In the genomic region with DNA sequence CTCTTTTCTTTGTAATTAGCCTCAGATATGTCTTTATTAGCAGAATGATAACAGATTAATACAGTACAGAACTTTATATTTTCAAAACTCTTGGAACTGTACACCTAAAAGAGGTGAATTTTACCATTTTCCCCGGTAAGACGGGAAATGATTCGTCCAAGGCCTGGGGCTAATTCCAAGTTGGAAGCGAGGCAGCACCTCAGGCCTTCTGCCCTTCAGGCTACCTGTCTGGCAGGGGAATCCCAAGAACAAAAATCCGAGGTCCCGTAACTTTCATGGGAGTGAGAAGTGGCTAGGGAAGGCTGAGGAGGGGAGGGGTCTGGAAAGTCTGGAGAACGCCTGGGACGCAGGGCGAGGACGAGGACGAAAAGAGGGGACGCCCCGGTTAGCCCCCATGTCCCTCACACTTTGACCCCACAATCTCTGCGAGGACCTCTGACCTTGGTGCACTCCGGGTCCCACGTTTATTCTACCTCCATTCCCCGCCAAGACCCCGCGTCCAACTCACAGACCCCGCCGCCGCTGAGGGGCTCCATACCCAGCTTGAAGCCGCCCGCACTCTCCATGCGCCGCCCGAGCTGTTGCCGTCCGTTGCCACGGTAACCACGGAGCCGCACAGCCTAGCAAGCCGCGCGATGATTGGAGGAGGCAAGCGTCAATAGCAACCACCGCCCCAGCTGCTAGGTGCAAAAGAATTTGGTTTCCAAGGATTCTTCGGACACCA, we compare ENCODE assay signal across 1 cellular context.
TF ChIP-seq lines count a peak whose summit lies in the region.

TSS of gene HYDIN (minus strand) at position 601 of the 724 bp plus-strand sequence. CDS start 43,827 bp downstream, outside the sequence.

TF ChIP-seq in H1, 55 proteins besides CTCF, POLR2A, EP300 and RAD21:
- TF ChIP-seq PHF8 (conservative IDR thresholded peaks at IDR 0.05; ENCODE audit: low read depth, low read length) (0 out of 2 replicates have a peak, but pooled peaks have one; percentile 30), SIRT6 (IDR thresholded peaks at IDR 0.05; ENCODE audit: low read length) (no peak), POLR2AphosphoS5 (IDR thresholded peaks at IDR 0.05; ENCODE audit: low read depth, low read length) (no peak), NRF1 (IDR thresholded peaks at IDR 0.05; ENCODE audit: low read depth, low read length) (no peak), MAX (IDR thresholded peaks at IDR 0.05) (peak; percentile 88), SAP30 (IDR thresholded peaks at IDR 0.05; ENCODE audit: insufficient read depth, insufficient replicate concordance, low read length) (peak; percentile 54), SP1 (IDR thresholded peaks at IDR 0.05; ENCODE audit: low read depth, low read length) (peak; percentile 93), BACH1 (IDR thresholded peaks at IDR 0.05; ENCODE audit: low read length) (no peak), E2F6 (IDR thresholded peaks at IDR 0.05) (peak; percentile 65), RXRA (IDR thresholded peaks at IDR 0.05; ENCODE audit: insufficient read depth, low read depth, low read length) (no peak), TAF1 (IDR thresholded peaks at IDR 0.05; ENCODE audit: low read depth, low read length) (no peak), TCF12 (IDR thresholded peaks at IDR 0.05; ENCODE audit: low read depth, low read length) (no peak), CBX8 (IDR thresholded peaks at IDR 0.05; ENCODE audit: borderline replicate concordance, low read depth, low read length) (no peak), KDM1A (IDR thresholded peaks at IDR 0.05; ENCODE audit: borderline replicate concordance, low read length) (no peak), RFX5 (IDR thresholded peaks at IDR 0.05; ENCODE audit: borderline replicate concordance, low read depth, low read length) (peak; percentile 62; the same call in 1 of the 2 replicates), TBP (IDR thresholded peaks at IDR 0.05; ENCODE audit: low read depth, low read length) (no peak), CTBP2 (IDR thresholded peaks at IDR 0.05; ENCODE audit: borderline replicate concordance, insufficient read depth, insufficient read length, low read length) (no peak), HDAC6 (IDR thresholded peaks at IDR 0.05; ENCODE audit: low read depth, low read length) (no peak), SIN3A (conservative IDR thresholded peaks at IDR 0.05 in 1 of 2, IDR thresholded peaks at IDR 0.05 in 1 of 2; ENCODE audit: low read depth in 1 of 2, low read length in 2 of 2) (peak; percentile 90 to 99; a peak in 3 of 4 replicates), ZNF274 (IDR thresholded peaks at IDR 0.05; ENCODE audit: borderline replicate concordance, extremely low read depth, low read length) (no peak), GABPA (IDR thresholded peaks at IDR 0.05; ENCODE audit: borderline replicate concordance, insufficient read depth, low read length) (no peak), CEBPB (IDR thresholded peaks at IDR 0.05; ENCODE audit: low read depth, low read length) (no peak), EZH2 (IDR thresholded peaks at IDR 0.05; ENCODE audit: low read depth, low read length, severe bottlenecking) (no peak), TEAD4 (IDR thresholded peaks at IDR 0.05; ENCODE audit: low read depth, low read length) (peak; percentile 29), BCL11A (IDR thresholded peaks at IDR 0.05; ENCODE audit: low read depth in 2 of 2, low read length in 2 of 2) (no peak), KDM4A (IDR thresholded peaks at IDR 0.05; ENCODE audit: low read depth, low read length, severe bottlenecking) (peak; percentile 91), RNF2 (IDR thresholded peaks at IDR 0.05; ENCODE audit: borderline replicate concordance, low read depth, low read length, missing control alignments, poor library complexity, severe bottlenecking) (no peak), YY1 (IDR thresholded peaks at IDR 0.05; ENCODE audit: low read depth, low read length) (0 out of 2 replicates have a peak, but pooled peaks have one; percentile 7), JUN (IDR thresholded peaks at IDR 0.05; ENCODE audit: low read depth, low read length) (no peak), KDM5A (IDR thresholded peaks at IDR 0.05; ENCODE audit: low read length) (no peak), HDAC2 (IDR thresholded peaks at IDR 0.05; ENCODE audit: borderline replicate concordance in 1 of 2, low read depth in 2 of 2, low read length in 2 of 2) (peak in 1 of 2 experiments; percentile 83; a peak in 2 of 4 replicates), POU5F1 (IDR thresholded peaks at IDR 0.05; ENCODE audit: low read depth, low read length) (no peak), ASH2L (IDR thresholded peaks at IDR 0.05; ENCODE audit: low read length) (peak; percentile 66), CHD2 (IDR thresholded peaks at IDR 0.05; ENCODE audit: low read length) (peak; percentile 85), RBBP5 (IDR thresholded peaks at IDR 0.05; ENCODE audit: borderline replicate concordance, low read depth, low read length) (peak; percentile 84; the same call in 1 of the 2 replicates), JUND (IDR thresholded peaks at IDR 0.05; ENCODE audit: low read length) (no peak)
- TF ChIP-seq, protein P1, sequence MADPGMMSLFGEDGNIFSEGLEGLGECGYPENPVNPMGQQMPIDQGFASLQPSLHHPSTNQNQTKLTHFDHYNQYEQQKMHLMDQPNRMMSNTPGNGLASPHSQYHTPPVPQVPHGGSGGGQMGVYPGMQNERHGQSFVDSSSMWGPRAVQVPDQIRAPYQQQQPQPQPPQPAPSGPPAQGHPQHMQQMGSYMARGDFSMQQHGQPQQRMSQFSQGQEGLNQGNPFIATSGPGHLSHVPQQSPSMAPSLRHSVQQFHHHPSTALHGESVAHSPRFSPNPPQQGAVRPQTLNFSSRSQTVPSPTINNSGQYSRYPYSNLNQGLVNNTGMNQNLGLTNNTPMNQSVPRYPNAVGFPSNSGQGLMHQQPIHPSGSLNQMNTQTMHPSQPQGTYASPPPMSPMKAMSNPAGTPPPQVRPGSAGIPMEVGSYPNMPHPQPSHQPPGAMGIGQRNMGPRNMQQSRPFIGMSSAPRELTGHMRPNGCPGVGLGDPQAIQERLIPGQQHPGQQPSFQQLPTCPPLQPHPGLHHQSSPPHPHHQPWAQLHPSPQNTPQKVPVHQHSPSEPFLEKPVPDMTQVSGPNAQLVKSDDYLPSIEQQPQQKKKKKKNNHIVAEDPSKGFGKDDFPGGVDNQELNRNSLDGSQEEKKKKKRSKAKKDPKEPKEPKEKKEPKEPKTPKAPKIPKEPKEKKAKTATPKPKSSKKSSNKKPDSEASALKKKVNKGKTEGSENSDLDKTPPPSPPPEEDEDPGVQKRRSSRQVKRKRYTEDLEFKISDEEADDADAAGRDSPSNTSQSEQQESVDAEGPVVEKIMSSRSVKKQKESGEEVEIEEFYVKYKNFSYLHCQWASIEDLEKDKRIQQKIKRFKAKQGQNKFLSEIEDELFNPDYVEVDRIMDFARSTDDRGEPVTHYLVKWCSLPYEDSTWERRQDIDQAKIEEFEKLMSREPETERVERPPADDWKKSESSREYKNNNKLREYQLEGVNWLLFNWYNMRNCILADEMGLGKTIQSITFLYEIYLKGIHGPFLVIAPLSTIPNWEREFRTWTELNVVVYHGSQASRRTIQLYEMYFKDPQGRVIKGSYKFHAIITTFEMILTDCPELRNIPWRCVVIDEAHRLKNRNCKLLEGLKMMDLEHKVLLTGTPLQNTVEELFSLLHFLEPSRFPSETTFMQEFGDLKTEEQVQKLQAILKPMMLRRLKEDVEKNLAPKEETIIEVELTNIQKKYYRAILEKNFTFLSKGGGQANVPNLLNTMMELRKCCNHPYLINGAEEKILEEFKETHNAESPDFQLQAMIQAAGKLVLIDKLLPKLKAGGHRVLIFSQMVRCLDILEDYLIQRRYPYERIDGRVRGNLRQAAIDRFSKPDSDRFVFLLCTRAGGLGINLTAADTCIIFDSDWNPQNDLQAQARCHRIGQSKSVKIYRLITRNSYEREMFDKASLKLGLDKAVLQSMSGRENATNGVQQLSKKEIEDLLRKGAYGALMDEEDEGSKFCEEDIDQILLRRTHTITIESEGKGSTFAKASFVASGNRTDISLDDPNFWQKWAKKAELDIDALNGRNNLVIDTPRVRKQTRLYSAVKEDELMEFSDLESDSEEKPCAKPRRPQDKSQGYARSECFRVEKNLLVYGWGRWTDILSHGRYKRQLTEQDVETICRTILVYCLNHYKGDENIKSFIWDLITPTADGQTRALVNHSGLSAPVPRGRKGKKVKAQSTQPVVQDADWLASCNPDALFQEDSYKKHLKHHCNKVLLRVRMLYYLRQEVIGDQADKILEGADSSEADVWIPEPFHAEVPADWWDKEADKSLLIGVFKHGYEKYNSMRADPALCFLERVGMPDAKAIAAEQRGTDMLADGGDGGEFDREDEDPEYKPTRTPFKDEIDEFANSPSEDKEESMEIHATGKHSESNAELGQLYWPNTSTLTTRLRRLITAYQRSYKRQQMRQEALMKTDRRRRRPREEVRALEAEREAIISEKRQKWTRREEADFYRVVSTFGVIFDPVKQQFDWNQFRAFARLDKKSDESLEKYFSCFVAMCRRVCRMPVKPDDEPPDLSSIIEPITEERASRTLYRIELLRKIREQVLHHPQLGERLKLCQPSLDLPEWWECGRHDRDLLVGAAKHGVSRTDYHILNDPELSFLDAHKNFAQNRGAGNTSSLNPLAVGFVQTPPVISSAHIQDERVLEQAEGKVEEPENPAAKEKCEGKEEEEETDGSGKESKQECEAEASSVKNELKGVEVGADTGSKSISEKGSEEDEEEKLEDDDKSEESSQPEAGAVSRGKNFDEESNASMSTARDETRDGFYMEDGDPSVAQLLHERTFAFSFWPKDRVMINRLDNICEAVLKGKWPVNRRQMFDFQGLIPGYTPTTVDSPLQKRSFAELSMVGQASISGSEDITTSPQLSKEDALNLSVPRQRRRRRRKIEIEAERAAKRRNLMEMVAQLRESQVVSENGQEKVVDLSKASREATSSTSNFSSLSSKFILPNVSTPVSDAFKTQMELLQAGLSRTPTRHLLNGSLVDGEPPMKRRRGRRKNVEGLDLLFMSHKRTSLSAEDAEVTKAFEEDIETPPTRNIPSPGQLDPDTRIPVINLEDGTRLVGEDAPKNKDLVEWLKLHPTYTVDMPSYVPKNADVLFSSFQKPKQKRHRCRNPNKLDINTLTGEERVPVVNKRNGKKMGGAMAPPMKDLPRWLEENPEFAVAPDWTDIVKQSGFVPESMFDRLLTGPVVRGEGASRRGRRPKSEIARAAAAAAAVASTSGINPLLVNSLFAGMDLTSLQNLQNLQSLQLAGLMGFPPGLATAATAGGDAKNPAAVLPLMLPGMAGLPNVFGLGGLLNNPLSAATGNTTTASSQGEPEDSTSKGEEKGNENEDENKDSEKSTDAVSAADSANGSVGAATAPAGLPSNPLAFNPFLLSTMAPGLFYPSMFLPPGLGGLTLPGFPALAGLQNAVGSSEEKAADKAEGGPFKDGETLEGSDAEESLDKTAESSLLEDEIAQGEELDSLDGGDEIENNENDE (IDR thresholded peaks at IDR 0.05; ENCODE audit: insufficient replicate concordance, low read length): no peak
